23 cellular contexts compared by ENCODE assay signal in the genomic region with DNA sequence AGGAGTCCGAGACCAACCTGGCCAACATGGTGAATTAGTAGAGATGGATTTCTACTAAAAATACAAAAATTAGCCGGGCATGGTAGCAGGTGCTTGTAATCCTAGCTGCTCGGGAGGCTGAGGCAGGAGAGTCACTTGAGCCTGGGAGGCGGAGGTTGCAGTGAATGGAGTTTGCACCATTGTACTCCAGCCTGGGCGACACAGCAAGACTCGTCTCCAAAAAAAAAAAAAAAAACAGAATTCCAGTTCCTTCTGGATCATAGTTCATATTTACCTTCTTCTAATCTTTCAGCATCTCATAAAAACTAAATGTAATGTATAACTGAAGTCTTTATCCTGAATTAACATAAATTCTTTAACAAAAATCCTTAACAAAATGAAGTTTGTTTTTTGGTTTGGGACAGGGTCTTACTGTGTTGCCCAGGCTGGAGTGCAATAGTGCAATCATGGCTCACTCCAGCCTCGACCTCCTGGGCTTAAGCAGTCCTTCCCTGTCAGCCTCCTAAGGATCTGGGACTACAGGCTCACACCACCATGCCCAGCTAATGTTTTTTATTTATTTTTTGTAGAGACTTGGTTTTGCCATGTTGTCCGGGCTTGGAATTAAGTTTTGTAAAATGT. TPM values are rescaled to one million over a fixed set of nuclear protein-coding genes. Genes with fewer than 3 reads are reported as not detected.
A peak's percentile ranks its signal among the peaks of the same experiment; 100 is the strongest.
DNase-seq lines count a peak whose midpoint lies in the region; ATAC-seq and TF ChIP-seq lines count a peak whose summit lies in the region.
"Had no signal": no experiment of that assay in that cellular context is flagged by ENCODE, and none has a peak within 500 bp of the region (broad histone marks: within the 10 kb centered on the region; RNA-seq: fewer than 3 reads in every experiment).

No MANE protein-coding gene starts in this region.

- H3K27me3 Mint-ChIP-seq in activated T-cell treated with anti-CD3 and anti-CD28 coated beads, Interleukin-2, amount 50 U/mL, for 24 hours = no peaks in the 10 kb centered on the region
- no peaks in the 10 kb centered on the region for H3K27me3 Mint-ChIP-seq in activated T-cell treated with anti-CD3 and anti-CD28 coated beads, Interleukin-2, amount 50 U/mL, for 72 hours (ENCODE audit: low read depth)
- H3K27me3 Mint-ChIP-seq in T-helper 17 cell (no peaks in the 10 kb centered on the region), memory B cell (no peaks in the 10 kb centered on the region)
- no peaks in the 10 kb centered on the region for H3K27me3 Mint-ChIP-seq in stimulated activated memory B cell treated with anti-CD40 and anti-IgM and Interleukin-4, amounts not matched to agents 10 μg/mL and 1 μg/mL and 100 μg/mL, for 72 hours
- H3K27me3 Mint-ChIP-seq: CD4-positive, CD25-positive, alpha-beta regulatory T cell had no signal

- H3K36me3 Mint-ChIP-seq in activated T-cell treated with anti-CD3 and anti-CD28 coated beads, Interleukin-2, amount 50 U/mL, for 24 hours (ENCODE audit: low read depth) = peaks cover 81% of the 10 kb centered on the region
- peaks cover 8 to 19% of the 10 kb centered on the region in 2 donors for H3K36me3 Mint-ChIP-seq in activated T-cell treated with anti-CD3 and anti-CD28 coated beads, Interleukin-2, amount 50 U/mL, for 72 hours (ENCODE audit: insufficient read depth in 2 of 2)
- peaks cover 12% of the 10 kb centered on the region for H3K36me3 Mint-ChIP-seq in T-helper 17 cell (ENCODE audit: low read depth)
- H3K36me3 Mint-ChIP-seq in memory B cell = peaks cover 24% of the 10 kb centered on the region
- peaks cover 48% of the 10 kb centered on the region for H3K36me3 Mint-ChIP-seq in stimulated activated memory B cell treated with anti-CD40 and anti-IgM and Interleukin-4, amounts not matched to agents 10 μg/mL and 1 μg/mL and 100 μg/mL, for 72 hours

- no peak for TF ChIP-seq CTCF in GM13977 (IDR thresholded peaks at IDR 0.05; ENCODE audit: extremely low read depth, insufficient read depth, missing control alignments)

- ATAC-seq in activated T-cell treated with anti-CD3 and anti-CD28 coated beads, Interleukin-2, amount 50 U/mL, for 72 hours (replicated peaks in 1 of 2) = no peak
- no peak for ATAC-seq in T-helper 17 cell
- no peak for ATAC-seq in memory B cell (ENCODE audit: low read depth)
- ATAC-seq in stimulated activated memory B cell treated with anti-CD40 and anti-IgM and Interleukin-4, amounts not matched to agents 10 μg/mL and 1 μg/mL and 100 μg/mL, for 72 hours = no peak
- ATAC-seq: Right ventricle myocardium inferior had no signal

- no peaks in the 10 kb centered on the region for H3K4me1 Mint-ChIP-seq in activated T-cell treated with anti-CD3 and anti-CD28 coated beads, Interleukin-2, amount 50 U/mL, for 24 hours (ENCODE audit: low read depth)
- no peaks in the 10 kb centered on the region for H3K4me1 Mint-ChIP-seq in activated T-cell treated with anti-CD3 and anti-CD28 coated beads, Interleukin-2, amount 50 U/mL, for 72 hours (ENCODE audit: low read depth)
- H3K4me1 Mint-ChIP-seq in T-helper 17 cell (peaks cover 3% of the 10 kb centered on the region), memory B cell (no peaks in the 10 kb centered on the region)
- no peaks in the 10 kb centered on the region for H3K4me1 Mint-ChIP-seq in stimulated activated memory B cell treated with anti-CD40 and anti-IgM and Interleukin-4, amounts not matched to agents 10 μg/mL and 1 μg/mL and 100 μg/mL, for 72 hours

- in situ Hi-C loops in GM13977 (cut with MboI; ENCODE audit: low pct_unique_long_range_greater_than_20kb, low sequenced_read_pairs, unreplicated experiment) = no loop called here

- H3K27ac Mint-ChIP-seq in activated T-cell treated with anti-CD3 and anti-CD28 coated beads, Interleukin-2, amount 50 U/mL, for 24 hours = peak overlapping the region; percentile 76
- H3K27ac Mint-ChIP-seq in activated T-cell treated with anti-CD3 and anti-CD28 coated beads, Interleukin-2, amount 50 U/mL, for 72 hours = no peak overlapping the region
- H3K27ac Mint-ChIP-seq in T-helper 17 cell (peak overlapping the region; percentile 19), memory B cell (peak overlapping the region; percentile 7)
- H3K27ac Mint-ChIP-seq in stimulated activated memory B cell treated with anti-CD40 and anti-IgM and Interleukin-4, amounts not matched to agents 10 μg/mL and 1 μg/mL and 100 μg/mL, for 72 hours = peak overlapping the region; percentile 17
- H3K27ac Mint-ChIP-seq: CD4-positive, CD25-positive, alpha-beta regulatory T cell; HFFc6 had no signal

- H3K4me3 Mint-ChIP-seq in activated T-cell treated with anti-CD3 and anti-CD28 coated beads, Interleukin-2, amount 50 U/mL, for 24 hours = no peak overlapping the region
- no peak overlapping the region for H3K4me3 Mint-ChIP-seq in activated T-cell treated with anti-CD3 and anti-CD28 coated beads, Interleukin-2, amount 50 U/mL, for 72 hours
- H3K4me3 Mint-ChIP-seq in T-helper 17 cell = no peak overlapping the region
- H3K4me3 Mint-ChIP-seq in memory B cell = no peak overlapping the region
- H3K4me3 Mint-ChIP-seq in stimulated activated memory B cell treated with anti-CD40 and anti-IgM and Interleukin-4, amounts not matched to agents 10 μg/mL and 1 μg/mL and 100 μg/mL, for 72 hours = no peak overlapping the region
- H3K4me3 Mint-ChIP-seq: CD4-positive, CD25-positive, alpha-beta regulatory T cell; HFFc6 had no signal

- no peaks in the 10 kb centered on the region for H3K9me3 Mint-ChIP-seq in activated T-cell treated with anti-CD3 and anti-CD28 coated beads, Interleukin-2, amount 50 U/mL, for 24 hours
- no peaks in the 10 kb centered on the region for H3K9me3 Mint-ChIP-seq in activated T-cell treated with anti-CD3 and anti-CD28 coated beads, Interleukin-2, amount 50 U/mL, for 72 hours
- no peaks in the 10 kb centered on the region for H3K9me3 Mint-ChIP-seq in memory B cell
- no peaks in the 10 kb centered on the region for H3K9me3 Mint-ChIP-seq in stimulated activated memory B cell treated with anti-CD40 and anti-IgM and Interleukin-4, amounts not matched to agents 10 μg/mL and 1 μg/mL and 100 μg/mL, for 72 hours
- H3K9me3 Mint-ChIP-seq: CD4-positive, CD25-positive, alpha-beta regulatory T cell; HFFc6 had no signal

- no peaks in the 10 kb centered on the region for H3K9me3 ChIP-seq in T-helper 17 cell (ENCODE audit: control insufficient read depth, low read length, poor library complexity, severe bottlenecking)
- H3K9me3 ChIP-seq: HAP-1 had no signal

- no peak for DNase-seq in activated T-cell treated with anti-CD3 and anti-CD28 coated beads, Interleukin-2, amount 50 U/mL, for 24 hours
- DNase-seq in activated T-cell treated with anti-CD3 and anti-CD28 coated beads, Interleukin-2, amount 50 U/mL, for 72 hours = no peak
- DNase-seq in T-helper 17 cell = no peak
- DNase-seq in memory B cell (ENCODE audit: low spot score in 2 of 2) = no peak
- no peak for DNase-seq in NAMALWA (ENCODE audit: low spot score)
- DNase-seq in GM13977 (ENCODE audit: low spot score) = no peak
- DNase-seq: CD4-positive, CD25-positive, alpha-beta regulatory T cell; DMS53; GOT3; HFFc6; IMR-90; MM.1S; NCI-H1092; NCI-H1417 treated with DMSO at 0.1 percent for 48 hours; NCI-H1694 treated with DMSO at 0.1 percent for 48 hours; NCI-H2081; NCI-H2227 treated with DMSO at 0.1 percent for 48 hours; NCI-H526 treated with DMSO at 0.1 percent for 48 hours; PC-9; SJCRH30 had no signal

RNA-seq across cellular contexts. Expression of a gene that starts 37.6 kb away (rescaled TPM):
- 10 to 100 TPM; 53.6 to 62.7 TPM for total RNA-seq in activated T-cell treated with anti-CD3 and anti-CD28 coated beads, Interleukin-2, amount 50 U/mL, for 72 hours
- total RNA-seq in T-helper 17 cell = 100 to 1,000 TPM; 109 to 111 TPM

RNA-seq across cellular contexts. Expression of a gene that starts 38.1 kb away (rescaled TPM):
- 10 to 100 TPM; 66.5 to 83.7 TPM for total RNA-seq in activated T-cell treated with anti-CD3 and anti-CD28 coated beads, Interleukin-2, amount 50 U/mL, for 72 hours
- 10 to 100 TPM; 37.7 to 41.7 TPM for total RNA-seq in T-helper 17 cell

RNA-seq across cellular contexts. Expression of a gene that starts 38.7 kb away (rescaled TPM):
- total RNA-seq in activated T-cell treated with anti-CD3 and anti-CD28 coated beads, Interleukin-2, amount 50 U/mL, for 72 hours = 10 to 100 TPM; 33.0 to 36.0 TPM
- total RNA-seq in T-helper 17 cell = 10 to 100 TPM; 42.5 to 43.6 TPM
